In genomic region chr6:153231048-153231635, GRCh38 we compare ENCODE assay signal across 9 cellular contexts.
DNase-seq lines count a peak whose midpoint lies in the region; ATAC-seq and TF ChIP-seq lines count a peak whose summit lies in the region.
"Had no signal": no experiment of that assay in that cellular context is flagged by ENCODE, and none has a peak within 500 bp of the region (broad histone marks: within the 10 kb centered on the region; RNA-seq: fewer than 3 reads in every experiment).

No MANE protein-coding gene starts in this region.

- no peaks in the 10 kb centered on the region for H3K4me1 ChIP-seq in sigmoid colon
- H3K4me1 ChIP-seq: SJSA1 had no signal

- H3K27me3 Mint-ChIP-seq in activated T-helper 2 cell treated with anti-CD3 and anti-CD28 coated beads, Interferon-gamma antibody, Interleukin-2, Interleukin-4, amounts not matched to agents 10 μg/mL and 5 μg/mL and 100 μg/mL, durations not matched to agents 14 hours and 24 hours and 36 hours (ENCODE audit: low read depth): peaks cover 2% of the 10 kb centered on the region

- intact Hi-C loops in activated T-helper 2 cell treated with anti-CD3 and anti-CD28 coated beads, Interferon-gamma antibody, Interleukin-2, Interleukin-4, amounts not matched to agents 10 μg/mL and 5 μg/mL and 100 μg/mL, durations not matched to agents 14 hours and 24 hours and 36 hours (cut with micrococcal nuclease): loop anchor here (1.0 to 5.0 kb wide), 3 partner anchors 82 to 716 kb away; no protein-coding TSS in a partner anchor
- intact Hi-C loops in left ventricle myocardium superior (cut with micrococcal nuclease): no loop called here
- intact Hi-C loops in sigmoid colon (cut with DNase I): no loop called here

- H3K4me3 ChIP-seq in NB4 (ENCODE audit: low read depth, low read length): no peak overlapping the region
- H3K4me3 ChIP-seq in sigmoid colon: no peak overlapping the region
- H3K4me3 ChIP-seq: SJSA1 had no signal

- no peaks in the 10 kb centered on the region for H3K36me3 ChIP-seq in sigmoid colon
- H3K36me3 ChIP-seq: SJSA1 had no signal

- no peak for TF ChIP-seq POLR2A in NB4 (IDR thresholded peaks at IDR 0.05; ENCODE audit: extremely low read depth, insufficient read length)
- TF ChIP-seq POLR2A in sigmoid colon (IDR thresholded peaks at IDR 0.05): no peak

- H3K27ac Mint-ChIP-seq in activated T-helper 2 cell treated with anti-CD3 and anti-CD28 coated beads, Interferon-gamma antibody, Interleukin-2, Interleukin-4, amounts not matched to agents 10 μg/mL and 5 μg/mL and 100 μg/mL, durations not matched to agents 14 hours and 24 hours and 36 hours: no peak overlapping the region

- WGBS in sigmoid colon, 2 donors: 7 to 10% methylated on average over 12 of the region's 12 CpGs

- peak; percentile 31 for DNase-seq in COLO829 (ENCODE audit: low spot score)
- peak; percentile 59 for DNase-seq in NB4 (ENCODE audit: low read depth)
- DNase-seq in activated T-helper 2 cell treated with anti-CD3 and anti-CD28 coated beads, Interferon-gamma antibody, Interleukin-2, Interleukin-4, amounts not matched to agents 10 μg/mL and 5 μg/mL and 100 μg/mL, durations not matched to agents 14 hours and 24 hours and 36 hours (ENCODE audit: low spot score): peak; percentile 18
- DNase-seq in left ventricle myocardium superior: peak; percentile 47
- no peak for DNase-seq in sigmoid colon
- DNase-seq in GM19238 (ENCODE audit: insufficient read length, low spot score): no peak

- no peak overlapping the region for H3K27ac ChIP-seq in sigmoid colon
- H3K27ac ChIP-seq: SJSA1 had no signal

- peak; percentile 96 for TF ChIP-seq CTCF in NB4 (IDR thresholded peaks at IDR 0.05; ENCODE audit: low read depth, low read length)
- peak in 3 of 4 experiments; percentile 25 to 49 (median 43) for TF ChIP-seq CTCF in sigmoid colon (IDR thresholded peaks at IDR 0.05)

- H3K36me3 Mint-ChIP-seq in activated T-helper 2 cell treated with anti-CD3 and anti-CD28 coated beads, Interferon-gamma antibody, Interleukin-2, Interleukin-4, amounts not matched to agents 10 μg/mL and 5 μg/mL and 100 μg/mL, durations not matched to agents 14 hours and 24 hours and 36 hours (ENCODE audit: low read depth): no peaks in the 10 kb centered on the region

- no peak for TF ChIP-seq EP300 in sigmoid colon (IDR thresholded peaks at IDR 0.05)

- H3K9me3 ChIP-seq in sigmoid colon: no peaks in the 10 kb centered on the region
- H3K9me3 ChIP-seq: SJSA1 had no signal

- no peaks in the 10 kb centered on the region for H3K4me1 Mint-ChIP-seq in activated T-helper 2 cell treated with anti-CD3 and anti-CD28 coated beads, Interferon-gamma antibody, Interleukin-2, Interleukin-4, amounts not matched to agents 10 μg/mL and 5 μg/mL and 100 μg/mL, durations not matched to agents 14 hours and 24 hours and 36 hours (ENCODE audit: low read depth)

- ATAC-seq in GM19351 (IDR thresholded peaks at IDR 0.05; ENCODE audit: unreplicated experiment) (peak; percentile 58), left ventricle myocardium superior (no peak), HG03460 (IDR thresholded peaks at IDR 0.05; ENCODE audit: unreplicated experiment) (no peak)

- no peak overlapping the region for H3K4me3 Mint-ChIP-seq in activated T-helper 2 cell treated with anti-CD3 and anti-CD28 coated beads, Interferon-gamma antibody, Interleukin-2, Interleukin-4, amounts not matched to agents 10 μg/mL and 5 μg/mL and 100 μg/mL, durations not matched to agents 14 hours and 24 hours and 36 hours (ENCODE audit: low read depth)

- H3K9me3 Mint-ChIP-seq in activated T-helper 2 cell treated with anti-CD3 and anti-CD28 coated beads, Interferon-gamma antibody, Interleukin-2, Interleukin-4, amounts not matched to agents 10 μg/mL and 5 μg/mL and 100 μg/mL, durations not matched to agents 14 hours and 24 hours and 36 hours: no peaks in the 10 kb centered on the region

- H3K27me3 ChIP-seq in sigmoid colon: no peaks in the 10 kb centered on the region

Comparison
In these comparisons a context has a peak if more than half of its experiments do, and no peak if none do; other contexts are left out.
1. DNase-seq: peak in COLO829 (single experiment), NB4 (single experiment), activated T-helper 2 cell treated with anti-CD3 and anti-CD28 coated beads, Interferon-gamma antibody, Interleukin-2, Interleukin-4, amounts not matched to agents 10 μg/mL and 5 μg/mL and 100 μg/mL, durations not matched to agents 14 hours and 24 hours and 36 hours (single experiment) and left ventricle myocardium superior (single experiment); none in sigmoid colon (single experiment) and GM19238 (single experiment).